In genomic region chr11:69344570-69345145, GRCh38 we compare ENCODE assay signal across 23 cellular contexts. TPM values are rescaled to one million over a fixed set of nuclear protein-coding genes. Genes with fewer than 3 reads are reported as not detected.
DNase-seq lines count a peak whose midpoint lies in the region; ATAC-seq, FAIRE-seq and TF ChIP-seq lines count a peak whose summit lies in the region.
"Had no signal": no experiment of that assay in that cellular context is flagged by ENCODE, and none has a peak within 500 bp of the region (broad histone marks: within the 10 kb centered on the region; RNA-seq: fewer than 3 reads in every experiment).

No MANE protein-coding gene starts in this region.

- H3K9ac ChIP-seq in PC-3 (ENCODE audit: low read length): no peak overlapping the region

- FAIRE-seq in D721Med (lab: Jason Lieb, UNC): no peak
- FAIRE-seq: GM12892 had no signal

- H3K27ac Mint-ChIP-seq in activated naive CD8-positive, alpha-beta T cell treated with anti-CD3 and anti-CD28 coated beads, Interleukin-2, amount 50 U/mL, for 24 hours: no peak overlapping the region
- no peak overlapping the region for H3K27ac Mint-ChIP-seq in activated naive CD8-positive, alpha-beta T cell treated with anti-CD3 and anti-CD28 coated beads for 36 hours
- no peak overlapping the region for H3K27ac Mint-ChIP-seq in activated CD4-positive, alpha-beta memory T cell treated with anti-CD3 and anti-CD28 coated beads for 36 hours
- no peak overlapping the region for H3K27ac Mint-ChIP-seq in type B pancreatic cell
- H3K27ac Mint-ChIP-seq: CD4-positive, alpha-beta T cell; GM23338 had no signal

- H3K9me3 ChIP-seq in spleen (peaks cover 0 to 21% (median 15%) of the 10 kb centered on the region in 8 donors), PC-3 (ENCODE audit: low read length) (peaks cover 7% of the 10 kb centered on the region; the same call in 1 of the 2 replicates)

- no peak overlapping the region for H3K4me3 Mint-ChIP-seq in activated naive CD8-positive, alpha-beta T cell treated with anti-CD3 and anti-CD28 coated beads, Interleukin-2, amount 50 U/mL, for 24 hours
- H3K4me3 Mint-ChIP-seq in activated naive CD8-positive, alpha-beta T cell treated with anti-CD3 and anti-CD28 coated beads for 36 hours: no peak overlapping the region
- H3K4me3 Mint-ChIP-seq in activated CD4-positive, alpha-beta memory T cell treated with anti-CD3 and anti-CD28 coated beads for 36 hours: no peak overlapping the region
- H3K4me3 Mint-ChIP-seq in type B pancreatic cell: no peak overlapping the region
- H3K4me3 Mint-ChIP-seq: B cell; CD4-positive, alpha-beta T cell; GM23338; HFFc6 had no signal

- H3K36me3 ChIP-seq in spleen (no peaks in the 10 kb centered on the region), PC-3 (ENCODE audit: low read depth, low read length) (peaks cover 28% of the 10 kb centered on the region)

- peaks cover 8% of the 10 kb centered on the region for H3K9me3 Mint-ChIP-seq in activated naive CD8-positive, alpha-beta T cell treated with anti-CD3 and anti-CD28 coated beads, Interleukin-2, amount 50 U/mL, for 24 hours
- H3K9me3 Mint-ChIP-seq in activated naive CD8-positive, alpha-beta T cell treated with anti-CD3 and anti-CD28 coated beads for 36 hours: peaks cover 18% of the 10 kb centered on the region
- H3K9me3 Mint-ChIP-seq in activated CD4-positive, alpha-beta memory T cell treated with anti-CD3 and anti-CD28 coated beads for 36 hours: peaks cover 17% of the 10 kb centered on the region
- H3K9me3 Mint-ChIP-seq in type B pancreatic cell: no peaks in the 10 kb centered on the region

- H3K27me3 Mint-ChIP-seq in activated naive CD8-positive, alpha-beta T cell treated with anti-CD3 and anti-CD28 coated beads, Interleukin-2, amount 50 U/mL, for 24 hours: no peaks in the 10 kb centered on the region
- no peaks in the 10 kb centered on the region for H3K27me3 Mint-ChIP-seq in activated naive CD8-positive, alpha-beta T cell treated with anti-CD3 and anti-CD28 coated beads for 36 hours
- no peaks in the 10 kb centered on the region for H3K27me3 Mint-ChIP-seq in activated CD4-positive, alpha-beta memory T cell treated with anti-CD3 and anti-CD28 coated beads for 36 hours
- no peaks in the 10 kb centered on the region for H3K27me3 Mint-ChIP-seq in type B pancreatic cell
- H3K27me3 Mint-ChIP-seq: B cell; CD4-positive, alpha-beta T cell had no signal

- ATAC-seq in activated naive CD8-positive, alpha-beta T cell treated with anti-CD3 and anti-CD28 coated beads, Interleukin-2, amount 50 U/mL, for 24 hours: no peak
- no peak for ATAC-seq in left lobe of liver
- ATAC-seq in PC-3: no peak
- ATAC-seq: GM23338 had no signal

- BruUV-seq in PC-3 (replicated peaks; lab: Mats Ljungman, UMichigan): no TSS peak

- TF ChIP-seq CTCF in type B pancreatic cell (conservative IDR thresholded peaks at IDR 0.05): no peak
- no peak for TF ChIP-seq CTCF in spleen (IDR thresholded peaks at IDR 0.05 in 8 of 11, conservative IDR thresholded peaks at IDR 0.05 in 3 of 11)
- no peak for TF ChIP-seq CTCF in D721Med (IDR thresholded peaks at IDR 0.05; ENCODE audit: insufficient read depth, missing control alignments)
- TF ChIP-seq CTCF in PC-3 (conservative IDR thresholded peaks at IDR 0.05; ENCODE audit: low read depth, low read length): no peak

- H4K20me1 ChIP-seq in PC-3 (ENCODE audit: low read length): no peaks in the 10 kb centered on the region

- TF ChIP-seq POLR2A in spleen (IDR thresholded peaks at IDR 0.05): no peak

- no peaks in the 10 kb centered on the region for H3K9me2 ChIP-seq in PC-3 (replicated peaks; ENCODE audit: low read length)

- H3K4me1 Mint-ChIP-seq in activated naive CD8-positive, alpha-beta T cell treated with anti-CD3 and anti-CD28 coated beads, Interleukin-2, amount 50 U/mL, for 24 hours: peaks cover 5% of the 10 kb centered on the region
- H3K4me1 Mint-ChIP-seq in activated naive CD8-positive, alpha-beta T cell treated with anti-CD3 and anti-CD28 coated beads for 36 hours: peaks cover 3% of the 10 kb centered on the region
- H3K4me1 Mint-ChIP-seq in activated CD4-positive, alpha-beta memory T cell treated with anti-CD3 and anti-CD28 coated beads for 36 hours (ENCODE audit: low read depth): peaks cover 3% of the 10 kb centered on the region
- peaks cover 10% of the 10 kb centered on the region for H3K4me1 Mint-ChIP-seq in type B pancreatic cell (ENCODE audit: unreplicated experiment)
- H3K4me1 Mint-ChIP-seq: B cell, GM23338 had no signal

- H3K36me3 Mint-ChIP-seq in activated naive CD8-positive, alpha-beta T cell treated with anti-CD3 and anti-CD28 coated beads, Interleukin-2, amount 50 U/mL, for 24 hours (ENCODE audit: low read depth): peaks cover 6% of the 10 kb centered on the region
- peaks cover 2% of the 10 kb centered on the region for H3K36me3 Mint-ChIP-seq in activated naive CD8-positive, alpha-beta T cell treated with anti-CD3 and anti-CD28 coated beads for 36 hours
- peaks cover 4% of the 10 kb centered on the region for H3K36me3 Mint-ChIP-seq in activated CD4-positive, alpha-beta memory T cell treated with anti-CD3 and anti-CD28 coated beads for 36 hours
- no peaks in the 10 kb centered on the region for H3K36me3 Mint-ChIP-seq in type B pancreatic cell

- 84 to 93% (median 86%) methylated on average over 7 of the region's 7 CpGs for WGBS in spleen, 5 donors

- H3K4me2 ChIP-seq in PC-3 (ENCODE audit: low read length): no peak overlapping the region
- H3K4me2 ChIP-seq: GM23338 had no signal

- no peaks in the 10 kb centered on the region for H3K27me3 ChIP-seq in spleen (replicated peaks in 1 of 7)
- H3K27me3 ChIP-seq in PC-3 (ENCODE audit: low read length): no peaks in the 10 kb centered on the region
- H3K27me3 ChIP-seq: MG63 had no signal

- H3K27ac ChIP-seq in spleen: no peak overlapping the region
- no peak overlapping the region for H3K27ac ChIP-seq in PC-3 (ENCODE audit: low read length)
- H3K27ac ChIP-seq: RWPE1 had no signal

- intact Hi-C loops in activated CD4-positive, alpha-beta memory T cell treated with anti-CD3 and anti-CD28 coated beads for 36 hours (cut with micrococcal nuclease): no loop called here
- intact Hi-C loops in spleen (cut with DNase I; ENCODE audit: low total_unique reads): no loop called here
- intact Hi-C loops in PC-3 (cut with micrococcal nuclease): no loop called here

- peaks cover 25% of the 10 kb centered on the region for H3K79me2 ChIP-seq in PC-3 (ENCODE audit: low read length)

- POLR2A ChIA-PET in activated CD4-positive, alpha-beta memory T cell treated with anti-CD3 and anti-CD28 coated beads for 36 hours (lab: Charles Lee): no interaction called here
- POLR2A ChIA-PET in PC-3 (lab: Charles Lee; ENCODE audit: unreplicated experiment): no interaction called here

- H2AFZ ChIP-seq in PC-3 (ENCODE audit: low read length): no peak overlapping the region
- H2AFZ ChIP-seq: GM23338 had no signal

- H3K4me3 ChIP-seq in spleen (no peak overlapping the region), PC-3 (ENCODE audit: low read length) (no peak overlapping the region)
- H3K4me3 ChIP-seq: GM23338, MG63 had no signal

- CTCF ChIA-PET in activated CD4-positive, alpha-beta memory T cell treated with anti-CD3 and anti-CD28 coated beads for 36 hours (lab: Charles Lee): no interaction called here
- CTCF ChIA-PET in PC-3 (lab: Charles Lee): no interaction called here

- no peaks in the 10 kb centered on the region for H3F3A ChIP-seq in PC-3 (ENCODE audit: low read length, unreplicated experiment)

- DNase-seq in activated naive CD8-positive, alpha-beta T cell treated with anti-CD3 and anti-CD28 coated beads, Interleukin-2, amount 50 U/mL, for 24 hours: peak; percentile 0
- DNase-seq in activated naive CD8-positive, alpha-beta T cell treated with anti-CD3 and anti-CD28 coated beads for 36 hours: no peak
- peak; percentile 3 for DNase-seq in activated CD4-positive, alpha-beta memory T cell treated with anti-CD3 and anti-CD28 coated beads for 36 hours
- DNase-seq in left lobe of liver (ENCODE audit: low spot score): peak; percentile 29
- peak; percentile 16 for DNase-seq in type B pancreatic cell (ENCODE audit: extremely low spot score, unreplicated experiment)
- DNase-seq in spleen: no peak
- DNase-seq in D721Med (ENCODE audit: insufficient read length, low spot score): no peak
- DNase-seq in PC-3: no peak
- DNase-seq: Calu3; CD4-positive, alpha-beta T cell; DND-41; GDM1; HFFc6; MG63; NCI-H1092 treated with DMSO at 0.1 percent for 48 hours; NCI-H1694; NCI-H2107; NCI-H226; NCI-H526 had no signal

- H3K4me1 ChIP-seq in spleen (peaks cover 0 to 11% (median 0%) of the 10 kb centered on the region in 6 donors), PC-3 (ENCODE audit: insufficient read depth, low read length) (peaks cover 4% of the 10 kb centered on the region)

RNA-seq across cellular contexts. Expression of gene MYEOV, which starts 50.7 kb away (rescaled TPM):
- not detected for total RNA-seq in activated naive CD8-positive, alpha-beta T cell treated with anti-CD3 and anti-CD28 coated beads for 36 hours
- under 1 TPM in 1 of 2 experiments, not detected in 1; 0.14 TPM for total RNA-seq in activated CD4-positive, alpha-beta memory T cell treated with anti-CD3 and anti-CD28 coated beads for 36 hours
- total RNA-seq in left lobe of liver (0.78 TPM), type B pancreatic cell (ENCODE audit: low replicate concordance) (4.1 and 4.3 TPM in 2 replicates), spleen (1 to 10 TPM in 2 of 7 donors, under 1 TPM in 3, not detected in 2; 0.36 to 1.4 (median 0.52) TPM), PC-3 (2014; rRNA removed) (59.0 and 71.8 TPM in 2 replicates)
- under 1 TPM; 0.06 to 0.43 (median 0.12) TPM for polyA plus RNA-seq in spleen
- total RNA-seq: B cell; CD4-positive, alpha-beta T cell had no signal
- polyA plus RNA-seq: GM23338 had no signal

Comparison
In these comparisons a context has a peak if more than half of its experiments do, and no peak if none do; other contexts are left out.
1. DNase-seq: peak in activated naive CD8-positive, alpha-beta T cell treated with anti-CD3 and anti-CD28 coated beads, Interleukin-2, amount 50 U/mL, for 24 hours (single experiment), activated CD4-positive, alpha-beta memory T cell treated with anti-CD3 and anti-CD28 coated beads for 36 hours (single experiment), left lobe of liver (single experiment) and type B pancreatic cell (single experiment); none in activated naive CD8-positive, alpha-beta T cell treated with anti-CD3 and anti-CD28 coated beads for 36 hours (single experiment), spleen (single experiment), D721Med (single experiment) and PC-3 (single experiment).
2. RNA of gene MYEOV, which starts 50.7 kb away (total RNA-seq): 59.0 to 71.8 TPM in PC-3; 4.1 to 4.3 TPM in type B pancreatic cell, 0.78 TPM in left lobe of liver (single experiment), 0.36 to 1.4 TPM in spleen, 0.14 TPM in activated CD4-positive, alpha-beta memory T cell treated with anti-CD3 and anti-CD28 coated beads for 36 hours and not detected in activated naive CD8-positive, alpha-beta T cell treated with anti-CD3 and anti-CD28 coated beads for 36 hours; every median in the first group is over 10 times any median in the second.